ENCODE assay signal across 20 cellular contexts in genomic region chr13:60343978-60344377, GRCh38. TPM values are rescaled to one million over a fixed set of nuclear protein-coding genes. Genes with fewer than 3 reads are reported as not detected.
A peak's percentile ranks its signal among the peaks of the same experiment; 100 is the strongest.
DNase-seq lines count a peak whose midpoint lies in the region; ATAC-seq and TF ChIP-seq lines count a peak whose summit lies in the region.
"Had no signal": no experiment of that assay in that cellular context is flagged by ENCODE, and none has a peak within 500 bp of the region (broad histone marks: within the 10 kb centered on the region; RNA-seq: fewer than 3 reads in every experiment).

No MANE protein-coding gene starts in this region.

- no peak overlapping the region for H3K4me3 ChIP-seq in Loucy (ENCODE audit: low read length, poor library complexity, severe bottlenecking)
- no peak overlapping the region for H3K4me3 ChIP-seq in neural progenitor cell
- H3K4me3 ChIP-seq: A549; BLaER1 treated with 17β-estradiol and CSF1 and Interleukin-3, amounts not matched to agents 10 nM and 100 nM had no signal

- H3K9me2 ChIP-seq in Loucy (replicated peaks; ENCODE audit: low read depth, low read length) = no peaks in the 10 kb centered on the region

- H3K36me3 Mint-ChIP-seq in activated CD4-positive, alpha-beta T cell treated with anti-CD3 and anti-CD28 coated beads, Interleukin-2, amount 10 ng/mL, durations not matched to agents 24 days and 14 days (ENCODE audit: low read depth) = no peaks in the 10 kb centered on the region
- no peaks in the 10 kb centered on the region for H3K36me3 Mint-ChIP-seq in neural progenitor cell
- H3K36me3 Mint-ChIP-seq: CD8-positive, alpha-beta T cell had no signal

- ATAC-seq in stimulated activated naive CD8-positive, alpha-beta T cell treated with anti-CD3 and anti-CD28 coated beads, Interleukin-15, Interleukin-2, amounts not matched to agents 100 U/mL and 50 U/mL, for 24 hours = peak; percentile 36
- ATAC-seq in stimulated activated naive CD8-positive, alpha-beta T cell treated with anti-CD3 and anti-CD28 coated beads, Interleukin-15, amount 100 ng/mL, for 72 hours = no peak
- ATAC-seq: A549; CD8-positive, alpha-beta T cell had no signal

- no peak for TF ChIP-seq CTCF in Loucy (conservative IDR thresholded peaks at IDR 0.05; ENCODE audit: low read length)
- no peak for TF ChIP-seq CTCF in neural progenitor cell (IDR thresholded peaks at IDR 0.05)

- H3F3A ChIP-seq in Loucy (ENCODE audit: low read depth) (no peaks in the 10 kb centered on the region), neural progenitor cell (ENCODE audit: low read depth) (peaks cover 9% of the 10 kb centered on the region)

- H3K9me3 ChIP-seq in Loucy (ENCODE audit: insufficient read depth, low read depth, low read length) = no peaks in the 10 kb centered on the region
- no peaks in the 10 kb centered on the region for H3K9me3 ChIP-seq in neural progenitor cell (ENCODE audit: low read depth)
- H3K9me3 ChIP-seq: A549; BLaER1 treated with 17β-estradiol and CSF1 and Interleukin-3, amounts not matched to agents 10 nM and 100 nM; Caco-2 had no signal

- no peak overlapping the region for H3K4me3 Mint-ChIP-seq in activated CD4-positive, alpha-beta T cell treated with anti-CD3 and anti-CD28 coated beads, Interleukin-2, amount 10 ng/mL, durations not matched to agents 24 days and 14 days
- H3K4me3 Mint-ChIP-seq in stimulated activated naive CD8-positive, alpha-beta T cell treated with anti-CD3 and anti-CD28 coated beads, Interleukin-15, amount 100 ng/mL, for 72 hours = no peak overlapping the region
- no peak overlapping the region for H3K4me3 Mint-ChIP-seq in neural progenitor cell
- H3K4me3 Mint-ChIP-seq: B cell; CD4-positive, alpha-beta T cell; CD8-positive, alpha-beta T cell had no signal

- peak; percentile 9 for DNase-seq in activated CD4-positive, alpha-beta T cell treated with anti-CD3 and anti-CD28 coated beads, Interleukin-2, amount 10 ng/mL, durations not matched to agents 24 days and 14 days
- no peak for DNase-seq in activated CD4-positive, alpha-beta T cell treated with anti-CD3 and anti-CD28 coated beads, Interleukin-2, amount 50 U/mL, for 1 hour
- no peak for DNase-seq in stimulated activated naive CD8-positive, alpha-beta T cell treated with anti-CD3 and anti-CD28 coated beads, Interleukin-15, Interleukin-2, amounts not matched to agents 100 U/mL and 50 U/mL, for 24 hours
- DNase-seq in stimulated activated naive CD8-positive, alpha-beta T cell treated with anti-CD3 and anti-CD28 coated beads, Interleukin-15, amount 100 ng/mL, for 72 hours = no peak
- no peak for DNase-seq in neural progenitor cell (ENCODE audit: low spot score)
- DNase-seq in NK-92 (lab: John Stamatoyannopoulos, UW; ENCODE audit: unreplicated experiment) = no peak
- DNase-seq in NCI-H2107 treated with DMSO at 0.1 percent for 48 hours (lab: John Stamatoyannopoulos, UW; ENCODE audit: unreplicated experiment) = no peak
- DNase-seq: AML-193; Caco-2; Calu3; CD4-positive, alpha-beta T cell; CD8-positive, alpha-beta T cell; DMS79 treated with DMSO at 0.1 percent for 48 hours; GF-D8 had no signal

- H3K4me1 ChIP-seq in Loucy (ENCODE audit: insufficient read depth, low read length, poor library complexity, severe bottlenecking) = no peaks in the 10 kb centered on the region
- H3K4me1 ChIP-seq in neural progenitor cell = peaks cover 12% of the 10 kb centered on the region
- H3K4me1 ChIP-seq: A549; BLaER1 treated with 17β-estradiol and CSF1 and Interleukin-3, amounts not matched to agents 10 nM and 100 nM; Caco-2 had no signal

- H3K36me3 ChIP-seq in Loucy (ENCODE audit: insufficient read depth, low read length) (no peaks in the 10 kb centered on the region), neural progenitor cell (no peaks in the 10 kb centered on the region)
- H3K36me3 ChIP-seq: BLaER1 treated with 17β-estradiol and CSF1 and Interleukin-3, amounts not matched to agents 10 nM and 100 nM had no signal

- no peak overlapping the region for H3K27ac ChIP-seq in neural progenitor cell
- H3K27ac ChIP-seq: 22Rv1; A549; BLaER1 treated with 17β-estradiol and CSF1 and Interleukin-3, amounts not matched to agents 10 nM and 100 nM; C4-2B had no signal

- H3K9me3 Mint-ChIP-seq in activated CD4-positive, alpha-beta T cell treated with anti-CD3 and anti-CD28 coated beads, Interleukin-2, amount 10 ng/mL, durations not matched to agents 24 days and 14 days = no peaks in the 10 kb centered on the region
- H3K9me3 Mint-ChIP-seq in stimulated activated naive CD8-positive, alpha-beta T cell treated with anti-CD3 and anti-CD28 coated beads, Interleukin-15, amount 100 ng/mL, for 72 hours = peaks cover 5 to 6% of the 10 kb centered on the region in 2 donors
- no peaks in the 10 kb centered on the region for H3K9me3 Mint-ChIP-seq in neural progenitor cell
- H3K9me3 Mint-ChIP-seq: CD4-positive, alpha-beta T cell had no signal

- H3K79me2 ChIP-seq in Loucy (ENCODE audit: insufficient read depth, low read length) (no peaks in the 10 kb centered on the region), neural progenitor cell (ENCODE audit: low read depth) (no peaks in the 10 kb centered on the region)

- no peaks in the 10 kb centered on the region for H3K4me1 Mint-ChIP-seq in activated CD4-positive, alpha-beta T cell treated with anti-CD3 and anti-CD28 coated beads, Interleukin-2, amount 10 ng/mL, durations not matched to agents 24 days and 14 days
- no peaks in the 10 kb centered on the region for H3K4me1 Mint-ChIP-seq in stimulated activated naive CD8-positive, alpha-beta T cell treated with anti-CD3 and anti-CD28 coated beads, Interleukin-15, amount 100 ng/mL, for 72 hours
- peaks cover 11% of the 10 kb centered on the region for H3K4me1 Mint-ChIP-seq in neural progenitor cell
- H3K4me1 Mint-ChIP-seq: B cell had no signal

- peak overlapping the region; percentile 74 for H2AFZ ChIP-seq in Loucy (ENCODE audit: low read length)
- peak overlapping the region; percentile 13 for H2AFZ ChIP-seq in neural progenitor cell (replicated peaks)

- peaks cover 11% of the 10 kb centered on the region for H3K27me3 Mint-ChIP-seq in activated CD4-positive, alpha-beta T cell treated with anti-CD3 and anti-CD28 coated beads, Interleukin-2, amount 10 ng/mL, durations not matched to agents 24 days and 14 days
- peaks cover 44% of the 10 kb centered on the region for H3K27me3 Mint-ChIP-seq in stimulated activated naive CD8-positive, alpha-beta T cell treated with anti-CD3 and anti-CD28 coated beads, Interleukin-15, amount 100 ng/mL, for 72 hours
- H3K27me3 Mint-ChIP-seq in neural progenitor cell (ENCODE audit: insufficient read depth, low read depth) = peaks cover 9% of the 10 kb centered on the region

- H3K4me2 ChIP-seq in Loucy (ENCODE audit: low read depth, low read length, poor library complexity, severe bottlenecking) (no peak overlapping the region), neural progenitor cell (no peak overlapping the region)
- H3K4me2 ChIP-seq: A549; BLaER1 treated with 17β-estradiol and CSF1 and Interleukin-3, amounts not matched to agents 10 nM and 100 nM had no signal

- H3K9ac ChIP-seq in Loucy (ENCODE audit: low read depth, low read length, poor library complexity, severe bottlenecking) (no peak overlapping the region), neural progenitor cell (no peak overlapping the region)
- H3K9ac ChIP-seq: BLaER1 treated with 17β-estradiol and CSF1 and Interleukin-3, amounts not matched to agents 10 nM and 100 nM had no signal

- no peak overlapping the region for H3K27ac Mint-ChIP-seq in activated CD4-positive, alpha-beta T cell treated with anti-CD3 and anti-CD28 coated beads, Interleukin-2, amount 10 ng/mL, durations not matched to agents 24 days and 14 days
- peak overlapping the region in 1 of 2 donors; percentile 59 for H3K27ac Mint-ChIP-seq in stimulated activated naive CD8-positive, alpha-beta T cell treated with anti-CD3 and anti-CD28 coated beads, Interleukin-15, amount 100 ng/mL, for 72 hours
- H3K27ac Mint-ChIP-seq in neural progenitor cell = no peak overlapping the region
- H3K27ac Mint-ChIP-seq: B cell; CD4-positive, alpha-beta T cell; CD8-positive, alpha-beta T cell had no signal

- H3K27me3 ChIP-seq in Loucy (ENCODE audit: insufficient read depth, low read length, poor library complexity, severe bottlenecking) (no peaks in the 10 kb centered on the region), neural progenitor cell (no peaks in the 10 kb centered on the region)
- H3K27me3 ChIP-seq: BLaER1 treated with 17β-estradiol and CSF1 and Interleukin-3, amounts not matched to agents 10 nM and 100 nM had no signal

- H4K20me1 ChIP-seq in Loucy (ENCODE audit: insufficient read depth, low read length, poor library complexity, severe bottlenecking) = no peaks in the 10 kb centered on the region
- H4K20me1 ChIP-seq in neural progenitor cell (ENCODE audit: low read depth) = no peaks in the 10 kb centered on the region
- H4K20me1 ChIP-seq: BLaER1 treated with 17β-estradiol and CSF1 and Interleukin-3, amounts not matched to agents 10 nM and 100 nM had no signal

- intact Hi-C loops in activated CD4-positive, alpha-beta T cell treated with anti-CD3 and anti-CD28 coated beads, Interleukin-2, amount 10 ng/mL, durations not matched to agents 24 days and 14 days (cut with micrococcal nuclease) = no loop called here

RNA-seq across cellular contexts. Expression of gene TDRD3, which starts 53.0 kb away (rescaled TPM):
- 19.4 and 19.7 TPM in 2 replicates for total RNA-seq in activated CD4-positive, alpha-beta T cell treated with anti-CD3 and anti-CD28 coated beads, Interleukin-2, amount 10 ng/mL, durations not matched to agents 24 days and 14 days
- total RNA-seq in neural progenitor cell (ENCODE audit: low replicate concordance) = 29.3 and 40.6 TPM in 2 replicates
